In the genomic region with DNA sequence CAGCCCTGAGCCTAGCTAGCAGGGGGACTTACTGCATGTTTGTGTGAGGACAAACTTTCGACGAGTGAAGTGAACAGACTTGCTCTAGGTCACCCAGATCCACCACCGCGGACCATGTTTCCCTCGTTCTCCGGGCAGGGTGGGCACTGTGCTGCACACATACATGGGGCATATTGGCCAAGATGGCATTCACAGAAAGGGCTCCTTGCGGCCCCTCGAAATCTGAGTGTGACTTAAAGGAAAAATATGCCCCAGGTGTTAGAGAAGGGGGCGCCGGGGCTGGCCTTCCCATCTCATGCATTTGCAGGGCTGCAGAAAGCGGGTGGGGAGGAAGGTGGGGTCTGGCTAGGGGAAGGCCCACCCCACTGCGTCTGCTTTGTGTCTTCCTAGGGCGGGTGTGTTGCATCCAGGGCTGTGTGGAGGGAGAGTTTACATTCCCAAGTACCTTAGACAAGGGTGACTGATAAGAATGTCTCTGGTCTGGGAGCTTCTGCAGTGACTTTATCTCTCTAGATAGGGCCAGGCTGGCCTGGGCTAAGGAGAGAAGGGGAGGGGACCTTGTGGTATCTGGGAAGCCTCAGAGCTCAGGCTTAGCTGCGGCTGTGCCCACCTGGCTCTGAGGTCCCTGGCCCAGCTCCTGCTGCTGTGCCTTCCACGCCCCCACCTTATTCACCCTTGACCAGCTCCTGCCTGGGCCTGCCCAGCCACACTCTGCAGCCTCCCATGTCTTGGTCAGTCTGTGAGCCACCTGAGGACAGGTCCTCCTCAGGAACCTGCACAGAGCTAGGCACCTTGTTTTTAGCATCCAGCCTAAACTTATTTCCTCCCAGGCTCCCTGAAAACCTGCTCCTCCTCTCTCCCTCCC, we compare ENCODE assay signal across 22 cellular contexts. TPM values are rescaled to one million over a fixed set of nuclear protein-coding genes. Genes with fewer than 3 reads are reported as not detected.
A peak's percentile ranks its signal among the peaks of the same experiment; 100 is the strongest.
DNase-seq lines count a peak whose midpoint lies in the region; ATAC-seq and TF ChIP-seq lines count a peak whose summit lies in the region.
"Had no signal": no experiment of that assay in that cellular context is flagged by ENCODE, and none has a peak within 500 bp of the region (broad histone marks: within the 10 kb centered on the region; RNA-seq: fewer than 3 reads in every experiment).

No MANE protein-coding gene starts in this region.

- H2AK9ac ChIP-seq in IMR-90 (replicated peaks; ENCODE audit: low read depth, low read length, poor library complexity): peak overlapping the region; percentile 59

- no peak overlapping the region for H2BK5ac ChIP-seq in IMR-90 (ENCODE audit: low read depth, low read length, poor library complexity, severe bottlenecking)

- dilution Hi-C loops in IMR-90 (cut with HindIII; ENCODE audit: low sequenced_read_pairs, unreplicated experiment): no loop called here

- no TSS peak for BruUV-seq in IMR-90 (replicated peaks; lab: Mats Ljungman, UMichigan)
- no TSS peak for BruUV-seq in A673 (replicated peaks; lab: Mats Ljungman, UMichigan)

- no peak overlapping the region for H3K14ac ChIP-seq in IMR-90 (replicated peaks; ENCODE audit: low read depth, low read length)

- in situ Hi-C loops in IMR-90 (cut with MboI; ENCODE audit: low sequenced_read_pairs): no loop called here

- no peak for TF ChIP-seq RAD21 in IMR-90 (IDR thresholded peaks at IDR 0.05; ENCODE audit: low read length)

- H3K36me3 Mint-ChIP-seq in activated CD4-positive, alpha-beta memory T cell treated with anti-CD3 and anti-CD28 coated beads, Interleukin-2, amount 10 ng/mL, durations not matched to agents 7 days and 5 days (ENCODE audit: low read depth): peaks cover 20% of the 10 kb centered on the region
- H3K36me3 Mint-ChIP-seq in activated CD4-positive, alpha-beta memory T cell treated with anti-CD3 and anti-CD28 coated beads for 36 hours: peaks cover 10% of the 10 kb centered on the region

- TF ChIP-seq CTCF in IMR-90 (conservative IDR thresholded peaks at IDR 0.05; ENCODE audit: low read depth, low read length) (no peak), fibroblast of villous mesenchyme (IDR thresholded peaks at IDR 0.05; ENCODE audit: insufficient read depth, low read depth, low read length) (no peak), A673 (conservative IDR thresholded peaks at IDR 0.05; ENCODE audit: low read depth, low read length) (no peak)

- no peak overlapping the region for H3K4me3 Mint-ChIP-seq in activated CD4-positive, alpha-beta memory T cell treated with anti-CD3 and anti-CD28 coated beads, Interleukin-2, amount 10 ng/mL, durations not matched to agents 7 days and 5 days
- no peak overlapping the region for H3K4me3 Mint-ChIP-seq in activated CD4-positive, alpha-beta memory T cell treated with anti-CD3 and anti-CD28 coated beads for 36 hours
- H3K4me3 Mint-ChIP-seq: activated naive CD8-positive, alpha-beta T cell treated with anti-CD3 and anti-CD28 coated beads, Interleukin-2, amount 10 ng/mL, durations not matched to agents 7 days and 5 days; immature natural killer cell; nephron progenitor cell had no signal

- H2BK20ac ChIP-seq in IMR-90 (ENCODE audit: low read depth, low read length): no peak overlapping the region

- POLR2A ChIA-PET in activated CD4-positive, alpha-beta memory T cell treated with anti-CD3 and anti-CD28 coated beads, Interleukin-2, amount 10 ng/mL, durations not matched to agents 7 days and 5 days (lab: Charles Lee): no interaction called here
- POLR2A ChIA-PET in activated CD4-positive, alpha-beta memory T cell treated with anti-CD3 and anti-CD28 coated beads for 36 hours (lab: Charles Lee): no interaction called here
- POLR2A ChIA-PET in IMR-90 (lab: Charles Lee; ENCODE audit: unreplicated experiment): interaction anchor here (0.6 kb wide), 1 partner anchor 12 kb away, joined by 6 read pairs; no protein-coding TSS in a partner anchor
- POLR2A ChIA-PET in A673 (lab: Charles Lee; ENCODE audit: low non-redundant PET): no interaction called here

- no peaks in the 10 kb centered on the region for H3K79me1 ChIP-seq in IMR-90 (ENCODE audit: low read depth in 1 of 2, low read length in 2 of 2)

- H3K4me1 ChIP-seq in IMR-90 (ENCODE audit: control insufficient read depth, insufficient read depth, low read length) (peaks cover 23% of the 10 kb centered on the region), A673 (ENCODE audit: insufficient read depth, low read length, poor library complexity, severe bottlenecking) (no peaks in the 10 kb centered on the region)

- H3K27me3 ChIP-seq in IMR-90 (ENCODE audit: control insufficient read depth, insufficient read depth, low read length) (no peaks in the 10 kb centered on the region), A673 (replicated peaks; ENCODE audit: insufficient read depth, low read depth, low read length, poor library complexity) (no peaks in the 10 kb centered on the region)
- H3K27me3 ChIP-seq: brain microvascular endothelial cell, esophagus muscularis mucosa, MG63, tibial artery had no signal

- ATAC-seq in IMR-90 (ENCODE audit: low read depth): no peak
- ATAC-seq in GM18868 (IDR thresholded peaks at IDR 0.05; ENCODE audit: unreplicated experiment): no peak

- no peak overlapping the region for H4K8ac ChIP-seq in IMR-90 (ENCODE audit: low read depth in 2 of 2, low read length in 2 of 2)

- H3K27ac ChIP-seq in IMR-90 (ENCODE audit: insufficient read depth, low read length) (no peak overlapping the region), A673 (ENCODE audit: low read depth, low read length, poor library complexity, severe bottlenecking) (no peak overlapping the region)
- H3K27ac ChIP-seq: esophagus muscularis mucosa had no signal

- peaks cover 43% of the 10 kb centered on the region for H3K4me1 Mint-ChIP-seq in activated CD4-positive, alpha-beta memory T cell treated with anti-CD3 and anti-CD28 coated beads, Interleukin-2, amount 10 ng/mL, durations not matched to agents 7 days and 5 days
- peaks cover 30% of the 10 kb centered on the region for H3K4me1 Mint-ChIP-seq in activated CD4-positive, alpha-beta memory T cell treated with anti-CD3 and anti-CD28 coated beads for 36 hours (ENCODE audit: low read depth)

- H3K9me1 ChIP-seq in IMR-90 (ENCODE audit: insufficient read depth, low read length): peaks cover 20% of the 10 kb centered on the region; the same call in 1 of the 2 replicates

- no peak overlapping the region for H2BK120ac ChIP-seq in IMR-90 (ENCODE audit: low read depth, low read length)

- H3K36me3 ChIP-seq in IMR-90 (ENCODE audit: control insufficient read depth, insufficient read depth, low read length) (no peaks in the 10 kb centered on the region), A673 (ENCODE audit: insufficient read depth, low read length, poor library complexity, severe bottlenecking) (no peaks in the 10 kb centered on the region)
- H3K36me3 ChIP-seq: brain microvascular endothelial cell, esophagus muscularis mucosa, MG63, tibial artery had no signal

- H3K9ac ChIP-seq in IMR-90 (ENCODE audit: low read depth, low read length): no peak overlapping the region
- H3K9ac ChIP-seq: BLaER1 treated with 17β-estradiol and CSF1 and Interleukin-3, amounts not matched to agents 10 nM and 100 nM had no signal

- no peak overlapping the region for H2AFZ ChIP-seq in IMR-90 (replicated peaks; ENCODE audit: low read length, poor library complexity)

- H3K4ac ChIP-seq in IMR-90 (ENCODE audit: low read depth, low read length): 0 out of 2 replicates have a peak overlapping the region, but pooled peaks have one; percentile 16

- H2AK5ac ChIP-seq in IMR-90 (ENCODE audit: low read depth, low read length): 0 out of 2 replicates have a peak overlapping the region, but pooled peaks have one; percentile 15

- H3K4me3 ChIP-seq in IMR-90 (ENCODE audit: insufficient read depth, low read depth, low read length): no peak overlapping the region
- no peak overlapping the region for H3K4me3 ChIP-seq in fibroblast of villous mesenchyme (ENCODE audit: low read depth, low read length)
- no peak overlapping the region for H3K4me3 ChIP-seq in A673 (ENCODE audit: low read depth, low read length, poor library complexity, severe bottlenecking)
- H3K4me3 ChIP-seq: BLaER1 treated with 17β-estradiol and CSF1 and Interleukin-3, amounts not matched to agents 10 nM and 100 nM; esophagus muscularis mucosa; MG63; tibial artery had no signal

- no peak overlapping the region for H4K5ac ChIP-seq in IMR-90 (ENCODE audit: low read depth, low read length)

- H3K18ac ChIP-seq in IMR-90 (ENCODE audit: low read depth, low read length): no peak overlapping the region

- H3K27ac Mint-ChIP-seq in activated CD4-positive, alpha-beta memory T cell treated with anti-CD3 and anti-CD28 coated beads, Interleukin-2, amount 10 ng/mL, durations not matched to agents 7 days and 5 days: no peak overlapping the region
- no peak overlapping the region for H3K27ac Mint-ChIP-seq in activated CD4-positive, alpha-beta memory T cell treated with anti-CD3 and anti-CD28 coated beads for 36 hours
- H3K27ac Mint-ChIP-seq: activated naive CD8-positive, alpha-beta T cell treated with anti-CD3 and anti-CD28 coated beads, Interleukin-2, amount 10 ng/mL, durations not matched to agents 7 days and 5 days; nephron progenitor cell had no signal

- CTCF ChIA-PET in activated CD4-positive, alpha-beta memory T cell treated with anti-CD3 and anti-CD28 coated beads, Interleukin-2, amount 10 ng/mL, durations not matched to agents 7 days and 5 days (lab: Charles Lee): interaction anchor here (1.2 kb wide), 1 partner anchor 417 kb away, joined by 4 read pairs; no protein-coding TSS in a partner anchor
- CTCF ChIA-PET in activated CD4-positive, alpha-beta memory T cell treated with anti-CD3 and anti-CD28 coated beads for 36 hours (lab: Charles Lee): no interaction called here
- CTCF ChIA-PET in IMR-90 (lab: Yijun Ruan, JAX): no interaction called here
- CTCF ChIA-PET in A673 (lab: Charles Lee): no interaction called here

- WGBS in IMR-90 (ENCODE audit: extremely low coverage in 2 of 2, insufficient read length in 1 of 2), 2 experiments: 95% methylated on average over 6 of the region's 15 CpGs; no CpG with 5 or more reads in 1 of the 2 experiments

- no peak overlapping the region for H3K56ac ChIP-seq in IMR-90 (ENCODE audit: extremely low read depth, insufficient read depth, low read length)

- H3K4me2 ChIP-seq in IMR-90 (ENCODE audit: low read depth, low read length): no peak overlapping the region
- H3K4me2 ChIP-seq: BLaER1 treated with 17β-estradiol and CSF1 and Interleukin-3, amounts not matched to agents 10 nM and 100 nM had no signal

- H3K27me3 Mint-ChIP-seq in activated CD4-positive, alpha-beta memory T cell treated with anti-CD3 and anti-CD28 coated beads, Interleukin-2, amount 10 ng/mL, durations not matched to agents 7 days and 5 days: peaks cover 22% of the 10 kb centered on the region
- H3K27me3 Mint-ChIP-seq in activated CD4-positive, alpha-beta memory T cell treated with anti-CD3 and anti-CD28 coated beads for 36 hours: no peaks in the 10 kb centered on the region

- peak; percentile 14 for DNase-seq in activated CD4-positive, alpha-beta memory T cell treated with anti-CD3 and anti-CD28 coated beads, Interleukin-2, amount 10 ng/mL, durations not matched to agents 7 days and 5 days
- no peak for DNase-seq in activated CD4-positive, alpha-beta memory T cell treated with anti-CD3 and anti-CD28 coated beads for 36 hours
- no peak for DNase-seq in IMR-90
- DNase-seq in fibroblast of villous mesenchyme (ENCODE audit: low read depth): peak; percentile 95
- DNase-seq in posterior vena cava (ENCODE audit: low spot score): peak; percentile 75
- no peak for DNase-seq in A673 (ENCODE audit: low spot score)
- no peak for DNase-seq in activated CD4-positive, CD25-positive, alpha-beta regulatory T cell treated with anti-CD3 and anti-CD28 coated beads, Interleukin-2, amount 50 U/mL, for 72 hours
- DNase-seq: activated CD4-positive, alpha-beta T cell treated with anti-CD3 and anti-CD28 coated beads for 48 hours; activated naive CD8-positive, alpha-beta T cell treated with anti-CD3 and anti-CD28 coated beads, Interleukin-2, amount 10 ng/mL, durations not matched to agents 7 days and 5 days; brain microvascular endothelial cell; immature natural killer cell; MG63; NCI-H1694 treated with DMSO at 0.1 percent for 48 hours; NCI-H2227 treated with DMSO at 0.1 percent for 48 hours; nephron progenitor cell; stimulated activated CD4-positive, alpha-beta T cell treated with anti-CD3 and anti-CD28 coated beads, Interleukin-12 subunit alpha, Interleukin-12 subunit beta, amount 100 ng/mL, for 4 hours; SW 1271; tibial artery had no signal

- intact Hi-C loops in activated CD4-positive, alpha-beta memory T cell treated with anti-CD3 and anti-CD28 coated beads for 36 hours (cut with micrococcal nuclease): no loop called here
- intact Hi-C loops in IMR-90 (cut with micrococcal nuclease) (no loop called here), posterior vena cava (cut with DNase I) (no loop called here), A673 (cut with micrococcal nuclease; ENCODE audit: unreplicated experiment) (no loop called here)

- no peak overlapping the region; the same call in 1 of the 2 replicates for H4K91ac ChIP-seq in IMR-90 (ENCODE audit: insufficient read depth, low read depth, low read length)

- H2BK15ac ChIP-seq in IMR-90 (ENCODE audit: low read depth, low read length): no peak overlapping the region

- H3K23ac ChIP-seq in IMR-90 (ENCODE audit: low read depth, low read length): no peak overlapping the region

- no peak for TF ChIP-seq POLR2A in IMR-90 (IDR thresholded peaks at IDR 0.05; ENCODE audit: low read depth, low read length)

- peaks cover 20% of the 10 kb centered on the region for H3K9me3 Mint-ChIP-seq in activated CD4-positive, alpha-beta memory T cell treated with anti-CD3 and anti-CD28 coated beads, Interleukin-2, amount 10 ng/mL, durations not matched to agents 7 days and 5 days
- H3K9me3 Mint-ChIP-seq in activated CD4-positive, alpha-beta memory T cell treated with anti-CD3 and anti-CD28 coated beads for 36 hours: peaks cover 13% of the 10 kb centered on the region

- H3K9me3 ChIP-seq in IMR-90 (ENCODE audit: control insufficient read depth, insufficient read depth, low read length): peaks cover 6% of the 10 kb centered on the region
- H3K9me3 ChIP-seq in A673 (ENCODE audit: low read depth, low read length, poor library complexity, severe bottlenecking): no peaks in the 10 kb centered on the region

- no peaks in the 10 kb centered on the region for H4K20me1 ChIP-seq in IMR-90 (ENCODE audit: insufficient read depth, low read length)
- H4K20me1 ChIP-seq: BLaER1 treated with 17β-estradiol and CSF1 and Interleukin-3, amounts not matched to agents 10 nM and 100 nM had no signal

RNA-seq across cellular contexts. Expression of a gene that starts 45.8 kb away (rescaled TPM):
- total RNA-seq in activated CD4-positive, alpha-beta memory T cell treated with anti-CD3 and anti-CD28 coated beads, Interleukin-2, amount 10 ng/mL, durations not matched to agents 7 days and 5 days: 1 to 10 TPM; 7.1 to 7.4 TPM
- 10 to 100 TPM; 11.2 to 12.3 TPM for total RNA-seq in activated CD4-positive, alpha-beta memory T cell treated with anti-CD3 and anti-CD28 coated beads for 36 hours
- total RNA-seq in IMR-90 (2012; rRNA removed) (4.2 and 5.2 TPM in 2 replicates), fibroblast of villous mesenchyme (12.1 and 25.8 TPM in 2 replicates), posterior vena cava (100 to 1,000 TPM; 108 to 142 TPM), A673 (2021) (not detected in 2 replicates)
- polyA plus RNA-seq in IMR-90 (2012; rRNA removed): 13.0 and 13.7 TPM in 2 replicates
- polyA plus RNA-seq in IMR-90 (2012; cell fraction: cytosol; rRNA removed): 10.9 and 20.1 TPM in 2 replicates
- 8.8 and 12.9 TPM in 2 replicates for polyA plus RNA-seq in IMR-90 (2012; cell fraction: nucleus; rRNA removed; ENCODE audit: low replicate concordance)
- total RNA-seq: A172 had no signal

Comparison
In these comparisons a context has a peak if more than half of its experiments do, and no peak if none do; other contexts are left out.
1. DNase-seq: peak in activated CD4-positive, alpha-beta memory T cell treated with anti-CD3 and anti-CD28 coated beads, Interleukin-2, amount 10 ng/mL, durations not matched to agents 7 days and 5 days (single experiment), fibroblast of villous mesenchyme (single experiment) and posterior vena cava (single experiment); none in activated CD4-positive, alpha-beta memory T cell treated with anti-CD3 and anti-CD28 coated beads for 36 hours (single experiment), IMR-90 (single experiment), A673 (single experiment) and activated CD4-positive, CD25-positive, alpha-beta regulatory T cell treated with anti-CD3 and anti-CD28 coated beads, Interleukin-2, amount 50 U/mL, for 72 hours (single experiment).